Comparison of ENCODE assay signal across 8 cellular contexts in the genomic region with DNA sequence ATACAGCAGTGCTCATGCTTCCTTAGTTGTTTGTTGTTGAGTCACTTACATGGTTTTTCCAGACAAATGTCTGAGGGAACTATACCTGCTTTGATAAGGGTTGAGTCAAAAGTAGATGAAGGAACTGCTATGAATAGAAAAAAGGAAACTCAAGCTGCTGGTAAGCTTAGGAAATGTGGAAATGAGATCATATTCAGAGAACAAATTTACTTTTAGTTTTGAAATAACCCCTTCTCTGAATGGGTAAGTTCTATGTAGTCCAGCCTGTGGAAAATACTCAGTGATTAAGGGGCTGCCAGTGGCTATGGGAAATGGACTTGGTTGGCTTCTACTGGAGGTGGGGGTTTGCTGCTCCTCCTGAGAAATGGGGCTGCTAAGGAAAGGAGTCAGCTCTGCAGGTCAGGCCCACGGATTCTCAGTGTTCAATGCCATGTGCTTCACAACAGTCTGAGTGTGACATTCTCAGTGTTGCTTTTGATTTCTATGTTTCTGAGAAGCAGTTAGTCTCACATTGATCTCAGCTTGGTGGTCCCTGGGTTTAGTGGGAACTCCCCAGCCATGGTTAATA. TPM values are rescaled to one million over a fixed set of nuclear protein-coding genes. Genes with fewer than 3 reads are reported as not detected.
DNase-seq lines count a peak whose midpoint lies in the region; ATAC-seq and TF ChIP-seq lines count a peak whose summit lies in the region.

No MANE protein-coding gene starts in this region.

- H3K27me3 ChIP-seq in adrenal gland (no peaks in the 10 kb centered on the region), parathyroid adenoma (ENCODE audit: control insufficient read depth, insufficient read depth, low read length) (no peaks in the 10 kb centered on the region), BE2C (no peaks in the 10 kb centered on the region)

- H3K4me2 ChIP-seq in parathyroid adenoma (ENCODE audit: low read length): no peak overlapping the region

- peak overlapping the region; percentile 2 for H2AFZ ChIP-seq in parathyroid adenoma

- H3K36me3 ChIP-seq in adrenal gland (replicated peaks in 1 of 2) (no peaks in the 10 kb centered on the region), parathyroid adenoma (ENCODE audit: control insufficient read depth, insufficient read depth, low read length) (no peaks in the 10 kb centered on the region), BE2C (no peaks in the 10 kb centered on the region)

- peak; percentile 45 for DNase-seq in GM10248 (ENCODE audit: extremely low spot score)
- peak; percentile 85 for DNase-seq in MV-4-11 (lab: John Stamatoyannopoulos, UW)
- DNase-seq in adrenal gland: no peak
- no peak for DNase-seq in mucosa of gallbladder (ENCODE audit: low spot score)
- no peak for DNase-seq in BE2C
- DNase-seq in DMS153 (lab: John Stamatoyannopoulos, UW): no peak

- no peak for TF ChIP-seq CTCF in GM10248 (IDR thresholded peaks at IDR 0.05; ENCODE audit: control extremely low read depth, extremely low read depth, low read depth, missing control alignments)
- no peak for TF ChIP-seq CTCF in adrenal gland (IDR thresholded peaks at IDR 0.05)
- TF ChIP-seq CTCF in parathyroid adenoma (IDR thresholded peaks at IDR 0.05): no peak
- TF ChIP-seq CTCF in BE2C (IDR thresholded peaks at IDR 0.05; ENCODE audit: low read depth, low read length): no peak

- peak; percentile 64 for ATAC-seq in GM21786 (IDR thresholded peaks at IDR 0.05; ENCODE audit: unreplicated experiment)

- H3K9me3 ChIP-seq in adrenal gland (replicated peaks in 1 of 3) (no peaks in the 10 kb centered on the region), parathyroid adenoma (ENCODE audit: control insufficient read depth, low read length) (no peaks in the 10 kb centered on the region), BE2C (no peaks in the 10 kb centered on the region)

- intact Hi-C loops in adrenal gland (cut with DNase I): no loop called here

- H3K4me1 ChIP-seq in adrenal gland (replicated peaks in 1 of 2) (no peaks in the 10 kb centered on the region), parathyroid adenoma (peaks cover 8% of the 10 kb centered on the region), BE2C (no peaks in the 10 kb centered on the region)

- CTCF ChIA-PET in GM10248 (lab: Yijun Ruan, JAX): interaction anchor here (0.9 to 4.2 kb wide), 18 partner anchors 8 to 475 kb away, joined by 3 to 33 read pairs (median 4); a partner anchor contains a TSS

- no peak overlapping the region for H3K4me3 ChIP-seq in adrenal gland
- H3K4me3 ChIP-seq in parathyroid adenoma (ENCODE audit: low read depth, low read length): no peak overlapping the region
- no peak overlapping the region for H3K4me3 ChIP-seq in BE2C (ENCODE audit: low read depth, low read length)

- 42 to 59% (median 58%) methylated on average over 1 of the region's 1 CpG for WGBS in adrenal gland, 4 donors

- TF ChIP-seq POLR2A in adrenal gland (IDR thresholded peaks at IDR 0.05): no peak

- POLR2A ChIA-PET in GM10248 (lab: Yijun Ruan, JAX): no interaction called here

- peak overlapping the region in 4 of 5 donors; percentile 11 to 67 (median 30) for H3K27ac ChIP-seq in adrenal gland
- H3K27ac ChIP-seq in parathyroid adenoma: no peak overlapping the region

- no peaks in the 10 kb centered on the region for H3K79me2 ChIP-seq in parathyroid adenoma

- no peak overlapping the region for H3K9ac ChIP-seq in parathyroid adenoma

RNA-seq across cellular contexts. Expression of a gene that starts 47.7 kb away (rescaled TPM):
- total RNA-seq in adrenal gland (100 to 1,000 TPM in 6 of 8 donors, 10 to 100 TPM in 2; 68.1 to 236 (median 136) TPM), mucosa of gallbladder (64.4 TPM)
- polyA plus RNA-seq in adrenal gland: 100 to 1,000 TPM in 1 of 3 donors, 10 to 100 TPM in 2; 84.8 to 279 (median 85.2) TPM
- 41.7 TPM for polyA plus RNA-seq in BE2C (2012; ENCODE audit: insufficient read depth, insufficient read length, low read depth)

Comparison
In these comparisons a context has a peak if more than half of its experiments do, and no peak if none do; other contexts are left out.
1. DNase-seq: peak in GM10248 (single experiment) and MV-4-11 (single experiment); none in adrenal gland (0 of 7), mucosa of gallbladder (single experiment), BE2C (single experiment) and DMS153 (single experiment).